ENCODE assay signal across 23 cellular contexts in the genomic region with DNA sequence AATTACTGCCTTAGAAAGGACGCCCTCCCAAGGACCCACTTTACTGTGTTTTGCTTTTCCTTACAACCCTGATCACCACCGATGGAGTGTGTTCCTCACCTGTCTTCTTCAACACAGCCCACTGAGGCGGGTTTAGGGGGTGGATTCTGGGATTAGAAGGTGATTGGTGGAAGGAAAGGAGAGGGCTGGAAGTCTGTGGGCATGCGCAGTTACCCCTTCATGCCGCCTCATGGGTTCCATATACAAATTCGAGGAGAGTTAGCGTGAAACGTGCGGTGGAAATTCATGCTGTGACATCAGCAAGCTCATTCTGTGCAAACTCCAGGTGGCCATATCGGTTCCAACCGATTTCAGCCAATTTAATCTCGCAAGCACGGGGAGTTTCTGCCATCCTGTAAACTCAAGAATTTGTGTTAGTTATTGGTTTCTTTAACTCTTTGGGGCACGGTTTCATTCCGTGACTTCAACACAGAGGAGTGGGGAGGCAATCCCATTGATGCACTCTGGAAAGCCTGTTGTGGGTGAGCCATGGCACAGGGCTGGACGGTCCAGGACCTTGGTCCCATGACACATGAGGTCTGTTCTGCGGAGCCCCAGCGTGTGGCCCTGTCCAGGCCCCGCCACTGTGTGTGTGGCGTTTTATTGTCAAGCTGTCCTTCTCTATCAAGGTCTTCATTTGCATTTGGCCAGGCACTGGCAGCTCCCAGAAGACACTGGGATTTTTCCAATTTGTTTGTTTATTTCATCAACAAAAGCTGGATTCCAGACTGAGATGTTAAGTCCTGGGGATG.
"Had no signal": no experiment of that assay in that cellular context is flagged by ENCODE, and none has a peak within 500 bp of the region (broad histone marks: within the 10 kb centered on the region; RNA-seq: fewer than 3 reads in every experiment).

No MANE protein-coding gene starts in this region.

- H3K9me3 Mint-ChIP-seq: dendritic cell treated with granulocyte-macrophage colony-stimulating factor and Interleukin-4, amounts not matched to agents 40 ng/mL and 50 ng/mL, for 4 days; effector memory CD8-positive, alpha-beta T cell; immature natural killer cell had no signal

- H3K4me3 Mint-ChIP-seq: dendritic cell treated with granulocyte-macrophage colony-stimulating factor and Interleukin-4, amounts not matched to agents 40 ng/mL and 50 ng/mL, for 4 days; effector memory CD8-positive, alpha-beta T cell; immature natural killer cell; memory B cell had no signal

- H3K27me3 ChIP-seq: esophagus muscularis mucosa, gastroesophageal sphincter, heart left ventricle, hepatocyte, left lung had no signal

- H3K27ac ChIP-seq: esophagus muscularis mucosa, foreskin keratinocyte, gastroesophageal sphincter, heart left ventricle, hepatocyte, left lung had no signal

- H3K9me3 ChIP-seq: esophagus muscularis mucosa, gastroesophageal sphincter, heart left ventricle, left lung had no signal

- DNase-seq: cortex of kidney; effector CD8-positive, alpha-beta T cell; effector memory CD8-positive, alpha-beta T cell; foreskin keratinocyte; heart left ventricle; hypothalamus; immature natural killer cell; left cardiac atrium; left lung; left ventricle myocardium superior; mammary epithelial cell; mesendoderm; midbrain had no signal

- H3K36me3 ChIP-seq: esophagus muscularis mucosa, gastroesophageal sphincter, heart left ventricle, left lung had no signal

- H3K4me1 Mint-ChIP-seq: immature natural killer cell, memory B cell had no signal

- H3K27ac Mint-ChIP-seq: dendritic cell treated with granulocyte-macrophage colony-stimulating factor and Interleukin-4, amounts not matched to agents 40 ng/mL and 50 ng/mL, for 4 days; effector memory CD8-positive, alpha-beta T cell; immature natural killer cell had no signal

- FAIRE-seq: colon, endothelial cell of umbilical vein, frontal cortex, keratinocyte had no signal

- H2AFZ ChIP-seq: hepatocyte had no signal

- H3K36me3 Mint-ChIP-seq: immature natural killer cell had no signal

- H3K79me2 ChIP-seq: hepatocyte had no signal

- H3K4me2 ChIP-seq: hepatocyte had no signal

- ATAC-seq: effector memory CD8-positive, alpha-beta T cell; foreskin keratinocyte; gastroesophageal sphincter; heart left ventricle; left cardiac atrium; left lung; left ventricle myocardium superior had no signal

- H3K4me1 ChIP-seq: esophagus muscularis mucosa, foreskin keratinocyte, gastroesophageal sphincter, heart left ventricle, left lung had no signal

- H3K4me3 ChIP-seq: esophagus muscularis mucosa, gastroesophageal sphincter, heart left ventricle, hepatocyte, left lung, lung had no signal
